Comparison of ENCODE assay signal across 19 cellular contexts in genomic region chr9:621199-621860, GRCh38.
DNase-seq lines count a peak whose midpoint lies in the region; ATAC-seq and TF ChIP-seq lines count a peak whose summit lies in the region.
"Had no signal": no experiment of that assay in that cellular context is flagged by ENCODE, and none has a peak within 500 bp of the region (broad histone marks: within the 10 kb centered on the region; RNA-seq: fewer than 3 reads in every experiment).

No MANE protein-coding gene starts in this region.

- H4K8ac ChIP-seq in mesenchymal stem cell (ENCODE audit: low read length): no peak overlapping the region

- H3K4ac ChIP-seq in mesenchymal stem cell (ENCODE audit: low read depth in 1 of 2, low read length in 2 of 2): no peak overlapping the region

- H3K9me3 ChIP-seq in right cardiac atrium (ENCODE audit: control insufficient read depth, low read length) (no peaks in the 10 kb centered on the region), mesenchymal stem cell (ENCODE audit: control insufficient read depth, low read length) (no peaks in the 10 kb centered on the region), upper lobe of right lung (no peaks in the 10 kb centered on the region)
- H3K9me3 ChIP-seq: A549, heart left ventricle, pancreas had no signal

- H3K4me3 ChIP-seq in right cardiac atrium (ENCODE audit: low read length) (no peak overlapping the region), choroid plexus epithelial cell (ENCODE audit: low read depth, low read length) (no peak overlapping the region), mesenchymal stem cell (ENCODE audit: insufficient read depth in 1 of 2, low read depth in 1 of 2, low read length in 2 of 2) (no peak overlapping the region), upper lobe of right lung (no peak overlapping the region)
- H3K4me3 ChIP-seq: A549, cardiac muscle cell, heart left ventricle, pancreas, PC-9 had no signal

- no peaks in the 10 kb centered on the region for H3K79me1 ChIP-seq in mesenchymal stem cell (replicated peaks; ENCODE audit: low read length, poor library complexity, severe bottlenecking)

- no peak overlapping the region for H3K14ac ChIP-seq in mesenchymal stem cell (ENCODE audit: low read length in 2 of 2)

- H3K9ac ChIP-seq in mesenchymal stem cell (ENCODE audit: low read length): peak overlapping the region; percentile 17

- H4K91ac ChIP-seq in mesenchymal stem cell (ENCODE audit: low read length): no peak overlapping the region

- H2BK15ac ChIP-seq in mesenchymal stem cell (ENCODE audit: low read depth, poor library complexity, severe bottlenecking): no peak overlapping the region

- intact Hi-C loops in Right ventricle myocardium inferior (cut with DNase I): no loop called here
- intact Hi-C loops in right cardiac atrium (cut with DNase I): no loop called here
- intact Hi-C loops in upper lobe of right lung (cut with DNase I): no loop called here

- H2AK5ac ChIP-seq in mesenchymal stem cell (ENCODE audit: low read length, severe bottlenecking): no peak overlapping the region

- H2BK5ac ChIP-seq in mesenchymal stem cell (ENCODE audit: low read depth, low read length, poor library complexity, severe bottlenecking): no peak overlapping the region

- no peak overlapping the region for H2AFZ ChIP-seq in mesenchymal stem cell (ENCODE audit: low read depth, low read length)
- H2AFZ ChIP-seq: PC-9 had no signal

- 70% methylated on average over 10 of the region's 10 CpGs for WGBS in right cardiac atrium
- 88% methylated on average over 9 of the region's 10 CpGs for WGBS in mesenchymal stem cell

- H3K27me3 ChIP-seq in right cardiac atrium (ENCODE audit: control insufficient read depth, insufficient read depth) (no peaks in the 10 kb centered on the region), mesenchymal stem cell (ENCODE audit: control insufficient read depth in 1 of 2, insufficient read depth in 1 of 2, low read length in 2 of 2) (no peaks in the 10 kb centered on the region), upper lobe of right lung (no peaks in the 10 kb centered on the region)
- H3K27me3 ChIP-seq: cardiac muscle cell, heart left ventricle, pancreas had no signal

- no peak for DNase-seq in Right ventricle myocardium inferior (ENCODE audit: missing footprints)
- DNase-seq in right cardiac atrium: no peak
- DNase-seq in choroid plexus epithelial cell (ENCODE audit: low read depth): peak; percentile 13
- no peak for DNase-seq in mesenchymal stem cell
- no peak for DNase-seq in upper lobe of right lung
- no peak for DNase-seq in foreskin melanocyte
- DNase-seq in SHP77 treated with DMSO at 0.1 percent for 48 hours (lab: John Stamatoyannopoulos, UW): no peak
- DNase-seq in NCI-H1694 (lab: John Stamatoyannopoulos, UW): no peak
- DNase-seq: CD8-positive, alpha-beta memory T cell; heart left ventricle; islet precursor cell; KBM-7; NCI-H1436; NCI-H446 treated with DMSO at 0.1 percent for 48 hours; pancreas; PC-9; T-cell had no signal

- no peaks in the 10 kb centered on the region for H3K36me3 ChIP-seq in mesenchymal stem cell (ENCODE audit: control insufficient read depth in 1 of 2, insufficient read depth in 2 of 2, low read depth in 1 of 2, low read length in 2 of 2)
- H3K36me3 ChIP-seq in upper lobe of right lung: no peaks in the 10 kb centered on the region
- H3K36me3 ChIP-seq: cardiac muscle cell, heart left ventricle, pancreas had no signal

- H3K4me2 ChIP-seq in mesenchymal stem cell (ENCODE audit: low read length, poor library complexity, severe bottlenecking): no peak overlapping the region
- H3K4me2 ChIP-seq: A549, PC-9 had no signal

- H3K27ac ChIP-seq in right cardiac atrium (ENCODE audit: low read length): no peak overlapping the region
- no peak overlapping the region for H3K27ac ChIP-seq in mesenchymal stem cell (ENCODE audit: low read length, poor library complexity, severe bottlenecking)
- H3K27ac ChIP-seq in upper lobe of right lung: no peak overlapping the region
- H3K27ac ChIP-seq: A549, cardiac muscle cell, pancreas, PC-9 had no signal

- H3K18ac ChIP-seq in mesenchymal stem cell (ENCODE audit: low read depth in 1 of 2, low read length in 2 of 2): no peak overlapping the region

- no peak for TF ChIP-seq CTCF in choroid plexus epithelial cell (conservative IDR thresholded peaks at IDR 0.05; ENCODE audit: low read depth, low read length)
- no peak for TF ChIP-seq CTCF in upper lobe of right lung (IDR thresholded peaks at IDR 0.05)

- no peak overlapping the region for H2BK12ac ChIP-seq in mesenchymal stem cell (ENCODE audit: low read length in 2 of 2)

- H3K23ac ChIP-seq in mesenchymal stem cell (ENCODE audit: low read length in 2 of 2): no peak overlapping the region

- H3K4me1 ChIP-seq in right cardiac atrium (ENCODE audit: control insufficient read depth, insufficient read depth, low read length) (no peaks in the 10 kb centered on the region), mesenchymal stem cell (ENCODE audit: control insufficient read depth, insufficient read depth, low read depth, low read length) (no peaks in the 10 kb centered on the region), upper lobe of right lung (peaks cover 16% of the 10 kb centered on the region)
- H3K4me1 ChIP-seq: A549 had no signal

- ATAC-seq in Right ventricle myocardium inferior: peak; percentile 7
- no peak for ATAC-seq in right cardiac atrium
- peak; percentile 81 for ATAC-seq in upper lobe of right lung
- ATAC-seq: A549, T-cell had no signal

- H2BK120ac ChIP-seq in mesenchymal stem cell (ENCODE audit: low read depth, low read length): no peak overlapping the region

Comparison
In these comparisons a context has a peak if more than half of its experiments do, and no peak if none do; other contexts are left out.
1. ATAC-seq: peak in Right ventricle myocardium inferior (single experiment) and upper lobe of right lung (single experiment); none in right cardiac atrium (0 of 2).